In the genomic region with DNA sequence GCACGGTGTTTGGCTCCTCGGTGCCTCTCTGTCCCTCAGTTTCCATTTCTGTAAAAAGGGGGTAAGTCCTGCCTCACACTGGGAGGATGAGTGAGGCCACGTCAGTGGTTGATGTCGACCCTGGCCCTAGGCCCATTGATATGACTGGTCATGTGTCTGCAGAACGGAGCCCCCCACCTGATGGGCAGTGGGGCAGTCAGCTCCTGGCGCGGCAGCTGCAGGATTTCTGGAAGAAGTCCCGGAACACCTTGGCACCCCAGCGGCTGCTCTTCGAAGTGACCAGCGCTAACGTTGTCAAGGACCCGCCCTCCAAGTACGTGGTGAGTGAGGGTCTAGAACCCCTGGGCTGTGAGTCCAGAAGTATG, we compare ENCODE assay signal across 9 cellular contexts. TPM values are rescaled to one million over a fixed set of nuclear protein-coding genes. Genes with fewer than 3 reads are reported as not detected.
DNase-seq lines count a peak whose midpoint lies in the region; ATAC-seq and TF ChIP-seq lines count a peak whose summit lies in the region.
"Had no signal": no experiment of that assay in that cellular context is flagged by ENCODE, and none has a peak within 500 bp of the region (broad histone marks: within the 10 kb centered on the region; RNA-seq: fewer than 3 reads in every experiment).

No MANE protein-coding gene starts in this region.

- peak overlapping the region; percentile 65 for H3K4me3 Mint-ChIP-seq in endodermal cell
- H3K4me3 Mint-ChIP-seq in naive thymus-derived CD4-positive, alpha-beta T cell, result peak overlapping the region; percentile 62 to 93 (median 66)

- 96 to 98% methylated on average over 12 to 14 of the region's 14 CpGs for whole genome bisulfite sequencing in endodermal cell (ENCODE audit: insufficient coverage in 1 of 2, insufficient read length in 1 of 2), 2 experiments

- H3K27me3 Mint-ChIP-seq in endodermal cell (ENCODE audit: insufficient read depth), result no peaks in the 10 kb centered on the region
- H3K27me3 Mint-ChIP-seq in naive thymus-derived CD4-positive, alpha-beta T cell, result peaks cover 0 to 17% (median 0%) of the 10 kb centered on the region in 5 donors

- H3K79me2 ChIP-seq in ACC112 (ENCODE audit: control insufficient read depth, insufficient read depth, low read length, unreplicated experiment) (peaks cover 16% of the 10 kb centered on the region), PC-3 (ENCODE audit: low read length) (peaks cover 29% of the 10 kb centered on the region)

- no peaks in the 10 kb centered on the region for H3K9me3 Mint-ChIP-seq in endodermal cell
- no peaks in the 10 kb centered on the region for H3K9me3 Mint-ChIP-seq in naive thymus-derived CD4-positive, alpha-beta T cell

- H3K27me3 ChIP-seq in ACC112 (ENCODE audit: insufficient read depth, low read length), result no peaks in the 10 kb centered on the region
- H3K27me3 ChIP-seq in PC-3 (ENCODE audit: low read length), result no peaks in the 10 kb centered on the region
- H3K27me3 ChIP-seq in endodermal cell (ENCODE audit: control insufficient read depth, insufficient read depth, low read length, poor library complexity, severe bottlenecking), result no peaks in the 10 kb centered on the region
- H3K27me3 ChIP-seq in naive thymus-derived CD4-positive, alpha-beta T cell (ENCODE audit: control insufficient read depth in 2 of 2, insufficient read depth in 2 of 2, low read length in 2 of 2), result no peaks in the 10 kb centered on the region

- H3K4me2 ChIP-seq in PC-3 (ENCODE audit: low read length), result peak overlapping the region; percentile 91

- no peak for TF ChIP-seq CTCF in PC-3 (conservative IDR thresholded peaks at IDR 0.05; ENCODE audit: low read depth, low read length)
- TF ChIP-seq CTCF in endodermal cell (conservative IDR thresholded peaks at IDR 0.05), result no peak
- no peak for TF ChIP-seq CTCF in GM13976 (IDR thresholded peaks at IDR 0.05; ENCODE audit: borderline replicate concordance, control extremely low read depth, extremely low read depth, insufficient read depth, missing control alignments)

- DNase-seq in PC-3, result no peak
- no peak for DNase-seq in endodermal cell
- DNase-seq in naive thymus-derived CD4-positive, alpha-beta T cell, result no peak
- no peak for DNase-seq in GM13976 (ENCODE audit: low spot score)
- DNase-seq in DMS79 (lab: John Stamatoyannopoulos, UW), result no peak
- DNase-seq: NCI-H187 treated with DMSO at 0.1 percent for 48 hours had no signal

- POLR2A ChIA-PET in PC-3 (lab: Charles Lee; ENCODE audit: unreplicated experiment), result interaction anchor here (0.5 to 1.1 kb wide), 2 partner anchors 18 to 100 kb away, joined by 3 to 8 read pairs; partner anchors contain the start of gene PCIF1
- POLR2A ChIA-PET in naive thymus-derived CD4-positive, alpha-beta T cell (lab: Charles Lee), result interaction anchor here (0.9 to 1.2 kb wide), 3 partner anchors 11 to 46 kb away, joined by 3 to 5 read pairs (median 4); partner anchors contain the start of gene ZSWIM1

- H3K9ac ChIP-seq in PC-3 (ENCODE audit: low read length) (peak overlapping the region; percentile 82; the same call in 1 of the 2 replicates), endodermal cell (ENCODE audit: extremely low read depth, low read length, poor library complexity, severe bottlenecking) (no peak overlapping the region)

- peaks cover 5% of the 10 kb centered on the region for H3K36me3 Mint-ChIP-seq in endodermal cell (ENCODE audit: low read depth)
- H3K36me3 Mint-ChIP-seq in naive thymus-derived CD4-positive, alpha-beta T cell, result peaks cover 0 to 2% (median 0%) of the 10 kb centered on the region in 5 donors

- no peaks in the 10 kb centered on the region for H4K20me1 ChIP-seq in PC-3 (ENCODE audit: low read length)

- no peak overlapping the region for H3K27ac Mint-ChIP-seq in endodermal cell
- peak overlapping the region in 2 of 9 donors; percentile 9 to 59 for H3K27ac Mint-ChIP-seq in naive thymus-derived CD4-positive, alpha-beta T cell

- H3K27ac ChIP-seq in ACC112 (ENCODE audit: low read depth, low read length) (peak overlapping the region; percentile 82), PC-3 (ENCODE audit: low read length) (peak overlapping the region; percentile 66), endodermal cell (ENCODE audit: low read depth, low read length) (no peak overlapping the region)
- no peak overlapping the region for H3K27ac ChIP-seq in naive thymus-derived CD4-positive, alpha-beta T cell (ENCODE audit: low read depth, low read length)

- peak overlapping the region; percentile 88 for H3K4me3 ChIP-seq in ACC112 (ENCODE audit: low read depth, low read length)
- peak overlapping the region; percentile 78 for H3K4me3 ChIP-seq in PC-3 (ENCODE audit: low read length)
- peak overlapping the region; percentile 79 for H3K4me3 ChIP-seq in endodermal cell (ENCODE audit: low read length)
- H3K4me3 ChIP-seq in naive thymus-derived CD4-positive, alpha-beta T cell (ENCODE audit: low read length), result no peak overlapping the region

- H3K9me2 ChIP-seq in PC-3 (replicated peaks; ENCODE audit: low read length), result no peaks in the 10 kb centered on the region

- in situ Hi-C loops in GM13976 (cut with MboI; ENCODE audit: low sequenced_read_pairs, unreplicated experiment), result no loop called here

- H3K9me3 ChIP-seq in PC-3 (ENCODE audit: low read length) (no peaks in the 10 kb centered on the region), endodermal cell (ENCODE audit: control insufficient read depth, low read length) (no peaks in the 10 kb centered on the region)
- no peaks in the 10 kb centered on the region for H3K9me3 ChIP-seq in naive thymus-derived CD4-positive, alpha-beta T cell (ENCODE audit: control insufficient read depth in 2 of 3, low read length in 3 of 3)

- intact Hi-C loops in PC-3 (cut with micrococcal nuclease), result loop anchor here (2.0 to 10.0 kb wide), 2 partner anchors 56 to 140 kb away; partner anchors contain the start of gene ZNF335
- intact Hi-C loops in naive thymus-derived CD4-positive, alpha-beta T cell (cut with micrococcal nuclease), result loop anchor here in 1 of 2 donors (1.0 kb wide), 1 partner anchor 23 kb away; the partner anchor contains the start of genes ACOT8 and ZSWIM3

- ATAC-seq in PC-3 (no peak), GM21529 (IDR thresholded peaks at IDR 0.05; ENCODE audit: unreplicated experiment) (no peak), HG03280 (IDR thresholded peaks at IDR 0.05; ENCODE audit: unreplicated experiment) (no peak)
- no peak for ATAC-seq in naive thymus-derived CD4-positive, alpha-beta T cell

- no peaks in the 10 kb centered on the region for H3F3A ChIP-seq in PC-3 (ENCODE audit: low read length, unreplicated experiment)

- H2AFZ ChIP-seq in ACC112 (ENCODE audit: low read length, unreplicated experiment), result no peak overlapping the region
- H2AFZ ChIP-seq in PC-3 (ENCODE audit: low read length), result no peak overlapping the region

- peaks cover 14% of the 10 kb centered on the region for H3K4me1 Mint-ChIP-seq in endodermal cell
- H3K4me1 Mint-ChIP-seq in naive thymus-derived CD4-positive, alpha-beta T cell, result peaks cover 6 to 14% (median 9%) of the 10 kb centered on the region in 7 donors

- H3K4me1 ChIP-seq in ACC112 (ENCODE audit: control insufficient read depth, insufficient read depth, low read length, unreplicated experiment) (peaks cover 25% of the 10 kb centered on the region), PC-3 (ENCODE audit: insufficient read depth, low read length) (peaks cover 35% of the 10 kb centered on the region), endodermal cell (ENCODE audit: control insufficient read depth, insufficient read depth, low read length) (peaks cover 6% of the 10 kb centered on the region)
- H3K4me1 ChIP-seq in naive thymus-derived CD4-positive, alpha-beta T cell (ENCODE audit: control insufficient read depth in 2 of 2, insufficient read depth in 2 of 2, low read length in 2 of 2), result peaks cover 4 to 5% of the 10 kb centered on the region in 2 donors

- H3K36me3 ChIP-seq in ACC112 (ENCODE audit: insufficient read depth, low read length), result no peaks in the 10 kb centered on the region
- H3K36me3 ChIP-seq in PC-3 (ENCODE audit: low read depth, low read length), result no peaks in the 10 kb centered on the region
- peaks cover 4% of the 10 kb centered on the region for H3K36me3 ChIP-seq in endodermal cell (ENCODE audit: control insufficient read depth, insufficient read depth, low read length)
- H3K36me3 ChIP-seq in naive thymus-derived CD4-positive, alpha-beta T cell (ENCODE audit: control insufficient read depth in 2 of 3, insufficient read depth in 3 of 3, low read length in 3 of 3), result no peaks in the 10 kb centered on the region

- CTCF ChIA-PET in PC-3 (lab: Charles Lee), result interaction anchor here (0.6 kb wide), 1 partner anchor 214 kb away, joined by 3 read pairs; no protein-coding TSS in a partner anchor
- CTCF ChIA-PET in naive thymus-derived CD4-positive, alpha-beta T cell (lab: Charles Lee), result no interaction called here

- BruUV-seq in PC-3 (replicated peaks; lab: Mats Ljungman, UMichigan), result TSS peak; percentile 54

RNA-seq across cellular contexts. Expression of gene SNX21, which starts 1.2 kb away (rescaled TPM):
- 90.1 and 108 TPM in 2 replicates for total RNA-seq in PC-3 (2014; rRNA removed)
- total RNA-seq in endodermal cell, result 10 to 100 TPM; 18.0 to 18.8 TPM
- polyA plus RNA-seq in endodermal cell (2013, experiment 1 of 2), result 9.3 TPM
- polyA plus RNA-seq in endodermal cell (2013, experiment 2 of 2), result 10.5 TPM
- total RNA-seq in naive thymus-derived CD4-positive, alpha-beta T cell, result 1 to 10 TPM in 3 of 5 experiments, under 1 TPM in 2; 0.93 to 4.9 (median 1.5) TPM
- polyA plus RNA-seq in naive thymus-derived CD4-positive, alpha-beta T cell, result 1 to 10 TPM in 1 of 2 donors, under 1 TPM in 1; 0.30 to 1.1 TPM

RNA-seq across cellular contexts. Expression of gene TNNC2, which starts 7.7 kb away (rescaled TPM):
- total RNA-seq in PC-3 (2014; rRNA removed) (not detected in 2 replicates), endodermal cell (under 1 TPM in 1 of 2 donors, not detected in 1; 0.51 TPM)
- 1.2 TPM for polyA plus RNA-seq in endodermal cell (2013, experiment 1 of 2)
- polyA plus RNA-seq in endodermal cell (2013, experiment 2 of 2), result not detected
- 1 to 10 TPM in 1 of 5 experiments, under 1 TPM in 1, not detected in 3; 0.59 to 1.4 TPM for total RNA-seq in naive thymus-derived CD4-positive, alpha-beta T cell
- not detected for polyA plus RNA-seq in naive thymus-derived CD4-positive, alpha-beta T cell

RNA-seq across cellular contexts. Expression of gene UBE2C, which starts 22.3 kb away (rescaled TPM):
- total RNA-seq in PC-3 (2014; rRNA removed) (251 and 304 TPM in 2 replicates), endodermal cell (100 to 1,000 TPM; 139 to 216 TPM)
- 322 TPM for polyA plus RNA-seq in endodermal cell (2013, experiment 1 of 2)
- polyA plus RNA-seq in endodermal cell (2013, experiment 2 of 2), result 323 TPM
- 100 to 1,000 TPM in 1 of 5 experiments, under 1 TPM in 3, not detected in 1; 0.50 to 129 (median 0.75) TPM for total RNA-seq in naive thymus-derived CD4-positive, alpha-beta T cell
- not detected for polyA plus RNA-seq in naive thymus-derived CD4-positive, alpha-beta T cell

RNA-seq across cellular contexts. Expression of gene ACOT8, which starts 22.4 kb away (rescaled TPM):
- total RNA-seq in PC-3 (2014; rRNA removed) (57.4 and 58.8 TPM in 2 replicates), endodermal cell (10 to 100 TPM; 24.3 to 27.9 TPM)
- 19.7 TPM for polyA plus RNA-seq in endodermal cell (2013, experiment 1 of 2)
- 17.3 TPM for polyA plus RNA-seq in endodermal cell (2013, experiment 2 of 2)
- 10 to 100 TPM; 20.5 to 35.5 (median 29.2) TPM for total RNA-seq in naive thymus-derived CD4-positive, alpha-beta T cell
- 10 to 100 TPM; 33.8 to 38.7 TPM for polyA plus RNA-seq in naive thymus-derived CD4-positive, alpha-beta T cell

RNA-seq across cellular contexts. Expression of gene ZSWIM3, which starts 22.6 kb away (rescaled TPM):
- total RNA-seq in PC-3 (2014; rRNA removed), result 2.1 and 4.2 TPM in 2 replicates
- 1 to 10 TPM; 2.1 to 4.6 TPM for total RNA-seq in endodermal cell
- 5.0 TPM for polyA plus RNA-seq in endodermal cell (2013, experiment 1 of 2)
- 4.1 TPM for polyA plus RNA-seq in endodermal cell (2013, experiment 2 of 2)
- total RNA-seq in naive thymus-derived CD4-positive, alpha-beta T cell, result 1 to 10 TPM; 1.3 to 6.8 (median 6.0) TPM
- 1 to 10 TPM; 1.2 to 3.1 TPM for polyA plus RNA-seq in naive thymus-derived CD4-positive, alpha-beta T cell

Comparison
In these comparisons a context has a peak if more than half of its experiments do, and no peak if none do; other contexts are left out.
1. H3K27ac ChIP-seq: peak in ACC112 (single experiment) and PC-3 (single experiment); none in endodermal cell (single experiment) and naive thymus-derived CD4-positive, alpha-beta T cell (single experiment).